15 cellular contexts compared by ENCODE assay signal in the genomic region with DNA sequence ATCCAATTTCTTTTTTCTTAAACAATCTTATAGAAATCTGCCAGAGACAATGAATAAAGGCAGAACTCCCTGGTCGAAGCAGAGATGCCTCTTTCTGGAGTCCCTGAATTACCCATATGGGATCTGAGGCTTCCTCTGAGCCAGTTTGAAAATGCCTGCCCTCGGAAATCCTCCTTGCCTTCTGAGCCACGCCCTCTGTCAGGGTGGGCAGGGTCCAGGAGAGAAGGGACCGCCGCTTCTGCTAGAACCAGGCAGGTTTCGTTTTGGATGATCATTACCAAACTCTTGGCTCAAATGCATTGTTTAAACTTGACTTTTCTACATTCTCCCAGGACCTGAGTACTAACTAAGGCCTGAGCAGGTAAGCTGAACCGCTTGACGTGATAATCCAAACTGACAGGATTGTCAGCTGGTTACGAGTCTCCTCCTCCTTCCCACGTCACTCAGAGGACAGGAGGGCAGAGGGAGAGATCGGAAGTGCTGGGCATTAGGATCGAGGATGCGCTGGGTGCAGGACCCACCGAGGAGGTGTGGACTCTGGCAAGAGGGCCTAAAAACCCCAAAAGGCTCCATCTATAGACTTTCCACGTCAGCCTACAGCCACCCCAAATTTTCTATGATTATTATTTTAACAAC.
DNase-seq lines count a peak whose midpoint lies in the region; ATAC-seq and TF ChIP-seq lines count a peak whose summit lies in the region.
"Had no signal": no experiment of that assay in that cellular context is flagged by ENCODE, and none has a peak within 500 bp of the region (broad histone marks: within the 10 kb centered on the region; RNA-seq: fewer than 3 reads in every experiment).

No MANE protein-coding gene starts in this region.

- H3K4me1 Mint-ChIP-seq in brain: peaks cover 79% of the 10 kb centered on the region

- H3K9me3 Mint-ChIP-seq in brain: no peaks in the 10 kb centered on the region
- H3K9me3 Mint-ChIP-seq: activated naive CD4-positive, alpha-beta T cell treated with anti-CD3 and anti-CD28 coated beads for 36 hours had no signal

- no peak overlapping the region for H3K4me3 Mint-ChIP-seq in brain
- H3K4me3 Mint-ChIP-seq: activated naive CD4-positive, alpha-beta T cell treated with anti-CD3 and anti-CD28 coated beads for 36 hours had no signal

- ATAC-seq in left colon (peak; percentile 94), HG03469 (IDR thresholded peaks at IDR 0.05; ENCODE audit: unreplicated experiment) (no peak)

- H3K4me1 ChIP-seq in HEK293 (ENCODE audit: control insufficient read depth, insufficient read depth, low read length): peaks cover 14% of the 10 kb centered on the region
- H3K4me1 ChIP-seq: SJSA1 had no signal

- TF ChIP-seq CTCF in HEK293 (tag by site-specific recombination; IDR thresholded peaks at IDR 0.05) (no peak), brain (conservative IDR thresholded peaks at IDR 0.05) (no peak)

- no peak overlapping the region for H3K27ac ChIP-seq in HEK293 (ENCODE audit: extremely low read depth, low read depth, low read length)
- H3K27ac ChIP-seq: HL-60, SJSA1 had no signal

- DNase-seq in left colon (peak; percentile 37 to 52), retina (peak; percentile 42), Kasumi-1 (lab: John Stamatoyannopoulos, UW) (no peak), NCI-H524 treated with DMSO at 0.1 percent for 48 hours (lab: John Stamatoyannopoulos, UW) (no peak)
- DNase-seq in stimulated activated CD4-positive, alpha-beta T cell treated with anti-CD3 and anti-CD28 coated beads, Interleukin-12 subunit alpha, Interleukin-12 subunit beta, amount 100 ng/mL, for 4 hours: no peak
- DNase-seq: activated CD8-positive, alpha-beta memory T cell treated with anti-CD3 and anti-CD28 coated beads, Interleukin-2, amount 50 U/mL, for 4 hours; activated naive CD4-positive, alpha-beta T cell treated with anti-CD3 and anti-CD28 coated beads for 36 hours; dermis blood vessel endothelial cell; kidney glomerular epithelial cell; T-helper 9 cell had no signal

- H3K9me3 ChIP-seq in HEK293 (ENCODE audit: control insufficient read depth, insufficient read depth, low read depth, low read length): no peaks in the 10 kb centered on the region
- H3K9me3 ChIP-seq: SJSA1 had no signal

- intact Hi-C loops in left colon (cut with DNase I, micrococcal nuclease): no loop called here

- POLR2A ChIA-PET in HEK293 (lab: Yijun Ruan, JAX): no interaction called here

- no peaks in the 10 kb centered on the region for H3K36me3 Mint-ChIP-seq in brain

- CTCF ChIA-PET in HEK293 (lab: Yijun Ruan, JAX): no interaction called here

- H3K27ac Mint-ChIP-seq in brain: peak overlapping the region in 3 of 5 experiments; percentile 24 to 78 (median 49)
- H3K27ac Mint-ChIP-seq: activated naive CD4-positive, alpha-beta T cell treated with anti-CD3 and anti-CD28 coated beads for 36 hours had no signal

- H3K36me3 ChIP-seq in HEK293 (ENCODE audit: control insufficient read depth in 2 of 2, insufficient read depth in 1 of 2, low read length in 2 of 2): no peaks in the 10 kb centered on the region
- H3K36me3 ChIP-seq: SJSA1 had no signal

- H3K4me3 ChIP-seq in HEK293 (ENCODE audit: low read depth, low read length): no peak overlapping the region
- H3K4me3 ChIP-seq: SJSA1 had no signal

- H3K27me3 Mint-ChIP-seq in brain: peaks cover 3% of the 10 kb centered on the region

TF ChIP-seq in HEK293, 187 proteins besides CTCF, POLR2A, EP300 and RAD21 (continues in another document):
- TF ChIP-seq, protein P1, sequence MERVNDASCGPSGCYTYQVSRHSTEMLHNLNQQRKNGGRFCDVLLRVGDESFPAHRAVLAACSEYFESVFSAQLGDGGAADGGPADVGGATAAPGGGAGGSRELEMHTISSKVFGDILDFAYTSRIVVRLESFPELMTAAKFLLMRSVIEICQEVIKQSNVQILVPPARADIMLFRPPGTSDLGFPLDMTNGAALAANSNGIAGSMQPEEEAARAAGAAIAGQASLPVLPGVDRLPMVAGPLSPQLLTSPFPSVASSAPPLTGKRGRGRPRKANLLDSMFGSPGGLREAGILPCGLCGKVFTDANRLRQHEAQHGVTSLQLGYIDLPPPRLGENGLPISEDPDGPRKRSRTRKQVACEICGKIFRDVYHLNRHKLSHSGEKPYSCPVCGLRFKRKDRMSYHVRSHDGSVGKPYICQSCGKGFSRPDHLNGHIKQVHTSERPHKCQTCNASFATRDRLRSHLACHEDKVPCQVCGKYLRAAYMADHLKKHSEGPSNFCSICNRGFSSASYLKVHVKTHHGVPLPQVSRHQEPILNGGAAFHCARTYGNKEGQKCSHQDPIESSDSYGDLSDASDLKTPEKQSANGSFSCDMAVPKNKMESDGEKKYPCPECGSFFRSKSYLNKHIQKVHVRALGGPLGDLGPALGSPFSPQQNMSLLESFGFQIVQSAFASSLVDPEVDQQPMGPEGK (tag by site-specific recombination; IDR thresholded peaks at IDR 0.05): no peak
- TF ChIP-seq ZNF677 (tag by site-specific recombination; IDR thresholded peaks at IDR 0.05) (no peak), ZNF433 (tag by site-specific recombination; IDR thresholded peaks at IDR 0.05; ENCODE audit: low read depth) (no peak), ZNF157 (tag by site-specific recombination; IDR thresholded peaks at IDR 0.05) (no peak), ZBTB1 (tag by site-specific recombination; IDR thresholded peaks at IDR 0.05) (no peak), FEZF1 (tag by site-specific recombination; IDR thresholded peaks at IDR 0.05) (no peak), ZNF555 (tag by site-specific recombination; conservative IDR thresholded peaks at IDR 0.05) (no peak)
- TF ChIP-seq, protein P2, sequence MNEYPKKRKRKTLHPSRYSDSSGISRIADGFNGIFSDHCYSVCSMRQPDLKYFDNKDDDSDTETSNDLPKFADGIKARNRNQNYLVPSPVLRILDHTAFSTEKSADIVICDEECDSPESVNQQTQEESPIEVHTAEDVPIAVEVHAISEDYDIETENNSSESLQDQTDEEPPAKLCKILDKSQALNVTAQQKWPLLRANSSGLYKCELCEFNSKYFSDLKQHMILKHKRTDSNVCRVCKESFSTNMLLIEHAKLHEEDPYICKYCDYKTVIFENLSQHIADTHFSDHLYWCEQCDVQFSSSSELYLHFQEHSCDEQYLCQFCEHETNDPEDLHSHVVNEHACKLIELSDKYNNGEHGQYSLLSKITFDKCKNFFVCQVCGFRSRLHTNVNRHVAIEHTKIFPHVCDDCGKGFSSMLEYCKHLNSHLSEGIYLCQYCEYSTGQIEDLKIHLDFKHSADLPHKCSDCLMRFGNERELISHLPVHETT (tag by site-specific recombination; IDR thresholded peaks at IDR 0.05): no peak
- TF ChIP-seq, protein P3, sequence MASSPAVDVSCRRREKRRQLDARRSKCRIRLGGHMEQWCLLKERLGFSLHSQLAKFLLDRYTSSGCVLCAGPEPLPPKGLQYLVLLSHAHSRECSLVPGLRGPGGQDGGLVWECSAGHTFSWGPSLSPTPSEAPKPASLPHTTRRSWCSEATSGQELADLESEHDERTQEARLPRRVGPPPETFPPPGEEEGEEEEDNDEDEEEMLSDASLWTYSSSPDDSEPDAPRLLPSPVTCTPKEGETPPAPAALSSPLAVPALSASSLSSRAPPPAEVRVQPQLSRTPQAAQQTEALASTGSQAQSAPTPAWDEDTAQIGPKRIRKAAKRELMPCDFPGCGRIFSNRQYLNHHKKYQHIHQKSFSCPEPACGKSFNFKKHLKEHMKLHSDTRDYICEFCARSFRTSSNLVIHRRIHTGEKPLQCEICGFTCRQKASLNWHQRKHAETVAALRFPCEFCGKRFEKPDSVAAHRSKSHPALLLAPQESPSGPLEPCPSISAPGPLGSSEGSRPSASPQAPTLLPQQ (tag by site-specific recombination; IDR thresholded peaks at IDR 0.05): 0 out of 2 replicates have a peak, but pooled peaks have one; percentile 12
- TF ChIP-seq, protein P4, sequence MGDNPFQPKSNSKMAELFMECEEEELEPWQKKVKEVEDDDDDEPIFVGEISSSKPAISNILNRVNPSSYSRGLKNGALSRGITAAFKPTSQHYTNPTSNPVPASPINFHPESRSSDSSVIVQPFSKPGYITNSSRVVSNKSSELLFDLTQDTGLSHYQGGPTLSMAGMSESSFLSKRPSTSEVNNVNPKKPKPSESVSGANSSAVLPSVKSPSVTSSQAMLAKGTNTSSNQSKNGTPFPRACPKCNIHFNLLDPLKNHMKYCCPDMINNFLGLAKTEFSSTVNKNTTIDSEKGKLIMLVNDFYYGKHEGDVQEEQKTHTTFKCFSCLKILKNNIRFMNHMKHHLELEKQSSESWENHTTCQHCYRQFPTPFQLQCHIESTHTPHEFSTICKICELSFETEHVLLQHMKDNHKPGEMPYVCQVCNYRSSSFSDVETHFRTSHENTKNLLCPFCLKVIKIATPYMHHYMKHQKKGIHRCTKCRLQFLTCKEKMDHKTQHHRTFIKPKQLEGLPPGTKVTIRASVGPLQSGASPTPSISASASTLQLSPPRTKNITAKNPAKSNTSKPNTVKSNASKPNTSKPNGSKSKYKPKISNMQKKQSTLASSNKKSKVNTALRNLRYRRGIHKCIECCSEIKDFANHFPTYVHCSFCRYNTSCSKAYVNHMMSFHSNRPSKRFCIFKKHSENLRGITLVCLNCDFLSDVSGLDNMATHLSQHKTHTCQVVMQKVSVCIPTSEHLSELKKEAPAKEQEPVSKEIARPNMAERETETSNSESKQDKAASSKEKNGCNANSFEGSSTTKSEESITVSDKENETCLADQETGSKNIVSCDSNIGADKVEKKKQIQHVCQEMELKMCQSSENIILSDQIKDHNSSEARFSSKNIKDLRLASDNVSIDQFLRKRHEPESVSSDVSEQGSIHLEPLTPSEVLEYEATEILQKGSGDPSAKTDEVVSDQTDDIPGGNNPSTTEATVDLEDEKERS (tag by site-specific recombination; IDR thresholded peaks at IDR 0.05): no peak

Comparison
In these comparisons a context has a peak if more than half of its experiments do, and no peak if none do; other contexts are left out.
1. DNase-seq: peak in left colon (2 of 2) and retina (single experiment); none in Kasumi-1 (0 of 2), NCI-H524 treated with DMSO at 0.1 percent for 48 hours (single experiment) and stimulated activated CD4-positive, alpha-beta T cell treated with anti-CD3 and anti-CD28 coated beads, Interleukin-12 subunit alpha, Interleukin-12 subunit beta, amount 100 ng/mL, for 4 hours (single experiment).